ENCODE assay signal across 19 cellular contexts in genomic region chr1:235613617-235614016, GRCh38. TPM values are rescaled to one million over a fixed set of nuclear protein-coding genes. Genes with fewer than 3 reads are reported as not detected.
"Had no signal": no experiment of that assay in that cellular context is flagged by ENCODE, and none has a peak within 500 bp of the region (broad histone marks: within the 10 kb centered on the region; RNA-seq: fewer than 3 reads in every experiment).

No MANE protein-coding gene starts in this region.

- H3K27me3 ChIP-seq: esophagus muscularis mucosa, gastroesophageal sphincter, neural progenitor cell, ovary, right atrium auricular region, tibial artery, upper lobe of right lung, vagina had no signal

- H3K4me1 ChIP-seq: esophagus muscularis mucosa, gastroesophageal sphincter, neural progenitor cell, right atrium auricular region, tibial artery, upper lobe of right lung, vagina had no signal

- H3K4me1 Mint-ChIP-seq: natural killer cell, neural progenitor cell had no signal

- ATAC-seq: gastroesophageal sphincter; left cardiac atrium; left ventricle myocardium superior; natural killer cell; stimulated activated naive CD8-positive, alpha-beta T cell treated with anti-CD3 and anti-CD28 coated beads, Interleukin-15, Interleukin-2, amounts not matched to agents 100 U/mL and 50 U/mL, for 24 hours; upper lobe of right lung had no signal

- H3K36me3 Mint-ChIP-seq: natural killer cell had no signal

- H3K4me2 ChIP-seq: neural progenitor cell, smooth muscle cell had no signal

- H3K27ac Mint-ChIP-seq: dendritic cell treated with granulocyte-macrophage colony-stimulating factor and Interleukin-4, amounts not matched to agents 40 ng/mL and 50 ng/mL, for 4 days; natural killer cell; neural progenitor cell had no signal

- H3K27me3 Mint-ChIP-seq: dendritic cell treated with granulocyte-macrophage colony-stimulating factor and Interleukin-4, amounts not matched to agents 40 ng/mL and 50 ng/mL, for 4 days had no signal

- H3K9me3 Mint-ChIP-seq: dendritic cell treated with granulocyte-macrophage colony-stimulating factor and Interleukin-4, amounts not matched to agents 40 ng/mL and 50 ng/mL, for 4 days; natural killer cell; neural progenitor cell had no signal

- H3K9ac ChIP-seq: neural progenitor cell had no signal

- H3K4me3 Mint-ChIP-seq: dendritic cell treated with granulocyte-macrophage colony-stimulating factor and Interleukin-4, amounts not matched to agents 40 ng/mL and 50 ng/mL, for 4 days; natural killer cell; neural progenitor cell had no signal

- H3K9me3 ChIP-seq: esophagus muscularis mucosa, gastroesophageal sphincter, ovary, right atrium auricular region, tibial artery, upper lobe of right lung, vagina had no signal

- H2AFZ ChIP-seq: neural progenitor cell had no signal

- H3K36me3 ChIP-seq: esophagus muscularis mucosa, gastroesophageal sphincter, neural progenitor cell, ovary, right atrium auricular region, tibial artery, upper lobe of right lung, vagina had no signal

- DNase-seq: kidney; left cardiac atrium; left ventricle myocardium superior; natural killer cell; nucleus accumbens; ovary; stimulated activated CD4-positive, alpha-beta T cell treated with anti-CD3 and anti-CD28 coated beads, Interleukin-2, amount 100 ng/mL, for 48 hours; stimulated activated naive CD8-positive, alpha-beta T cell treated with anti-CD3 and anti-CD28 coated beads, Interleukin-15, Interleukin-2, amounts not matched to agents 100 U/mL and 50 U/mL, for 24 hours; tibial artery; upper lobe of right lung had no signal

- H3K27ac ChIP-seq: esophagus muscularis mucosa, gastroesophageal sphincter, neural progenitor cell, ovary, right atrium auricular region, tibial artery, upper lobe of right lung, vagina had no signal

- FAIRE-seq: endothelial cell of umbilical vein, kidney had no signal

- H3K4me3 ChIP-seq: esophagus muscularis mucosa, gastroesophageal sphincter, neural progenitor cell, ovary, right atrium auricular region, smooth muscle cell, tibial artery, upper lobe of right lung, vagina had no signal

RNA-seq across cellular contexts. Expression of gene GNG4, which starts 36.0 kb away (rescaled TPM):
- total RNA-seq: endothelial cell of umbilical vein, kidney, left ventricle myocardium superior, myocyte, right atrium auricular region, upper lobe of right lung had no signal
